ENCODE assay signal across 8 cellular contexts in genomic region chr2:36780231-36780808, GRCh38.
DNase-seq lines count a peak whose midpoint lies in the region; ATAC-seq, FAIRE-seq and TF ChIP-seq lines count a peak whose summit lies in the region.

No MANE protein-coding gene starts in this region.

- intact Hi-C loops in Right ventricle myocardium superior (cut with DNase I) (no loop called here), Right ventricle myocardium inferior (cut with DNase I) (loop anchor here (5.0 to 10.0 kb wide), 2 partner anchors 83 to 244 kb away; partner anchors contain the start of gene VIT), GM12878 (cut with micrococcal nuclease; ENCODE audit: unreplicated experiment) (loop anchor here (2.0 to 10.0 kb wide), 2 partner anchors 138 to 426 kb away; partner anchors contain the start of gene CRIM1)

- ATAC-seq in Right ventricle myocardium superior (ENCODE audit: poor library complexity), result peak; percentile 53
- no peak for ATAC-seq in Right ventricle myocardium inferior
- ATAC-seq in HG02798 (IDR thresholded peaks at IDR 0.05; ENCODE audit: poor library complexity, unreplicated experiment), result peak; percentile 56
- peak; percentile 70 for ATAC-seq in GM12878
- ATAC-seq in thoracic aorta (ENCODE audit: insufficient number of reproducible peaks, low FRiP score, low read depth), result no peak

- H3K27me3 ChIP-seq in GM12878 (replicated peaks in 1 of 2; ENCODE audit: control insufficient read depth in 2 of 2, insufficient read depth in 2 of 2, low read length in 1 of 2), result peaks cover 0 to 3% of the 10 kb centered on the region in 2 experiments; a peak in 2 of 4 replicates
- H3K27me3 ChIP-seq in thoracic aorta (replicated peaks; ENCODE audit: insufficient read depth), result no peaks in the 10 kb centered on the region

- peak; percentile 75 for FAIRE-seq in GM12878 (lab: Jason Lieb, UNC)

- POLR2A ChIA-PET in GM12878 (lab: Charles Lee), result no interaction called here

- DNase-seq in Right ventricle myocardium superior, result no peak
- no peak for DNase-seq in Right ventricle myocardium inferior (ENCODE audit: missing footprints)
- DNase-seq in NCI-H446 treated with DMSO at 0.1 percent for 48 hours (lab: John Stamatoyannopoulos, UW), result peak; percentile 28
- peak; percentile 16 for DNase-seq in GM12878 (ENCODE audit: low read depth, low spot score)
- peak; percentile 58 to 67 (median 59) for DNase-seq in immature natural killer cell
- no peak for DNase-seq in thoracic aorta (ENCODE audit: low spot score)
- no peak for DNase-seq in stimulated activated CD4-positive, alpha-beta T cell treated with anti-CD3 and anti-CD28 coated beads, Interleukin-12 subunit alpha, Interleukin-12 subunit beta, amount 100 ng/mL, for 4 hours

- H3K4me1 ChIP-seq in GM12878 (ENCODE audit: control insufficient read depth, insufficient read depth, low read length) (no peaks in the 10 kb centered on the region), thoracic aorta (ENCODE audit: control insufficient read depth in 1 of 2, low read depth in 2 of 2) (no peaks in the 10 kb centered on the region)

- RAD21 ChIA-PET in GM12878 (lab: Charles Lee; ENCODE audit: unreplicated experiment), result no interaction called here

- no peak overlapping the region for H3K27ac Mint-ChIP-seq in immature natural killer cell

- TF ChIP-seq POLR2A in GM12878 (IDR thresholded peaks at IDR 0.05; ENCODE audit: low read depth, low read length), result no peak

- H3K36me3 ChIP-seq in GM12878 (ENCODE audit: control insufficient read depth in 2 of 2, insufficient read depth in 2 of 2, low read length in 1 of 2), result no peaks in the 10 kb centered on the region
- no peaks in the 10 kb centered on the region for H3K36me3 ChIP-seq in thoracic aorta

- H3K4me3 ChIP-seq in GM12878 (no peak overlapping the region), thoracic aorta (peak overlapping the region; percentile 61)

- no peaks in the 10 kb centered on the region for H3K79me2 ChIP-seq in GM12878 (ENCODE audit: control insufficient read depth, insufficient read depth, low read length)

- no peak overlapping the region for H3K9ac ChIP-seq in GM12878 (ENCODE audit: control insufficient read depth, insufficient read depth, low read length)

- H3K4me2 ChIP-seq in GM12878 (ENCODE audit: control insufficient read depth, insufficient read depth), result no peak overlapping the region

- H3K4me1 Mint-ChIP-seq in immature natural killer cell, result peaks cover 11 to 13% of the 10 kb centered on the region in 2 donors

- peaks cover 0 to 3% (median 0%) of the 10 kb centered on the region in 3 donors for H3K27me3 Mint-ChIP-seq in immature natural killer cell (ENCODE audit: low read depth in 3 of 3)

- TF ChIP-seq RAD21 in GM12878 (IDR thresholded peaks at IDR 0.05; ENCODE audit: insufficient read depth, low read depth, low read length), result peak; percentile 79

- no peaks in the 10 kb centered on the region for H4K20me1 ChIP-seq in GM12878 (ENCODE audit: control insufficient read depth, insufficient read depth)

- H3K9me3 Mint-ChIP-seq in immature natural killer cell, result no peaks in the 10 kb centered on the region

- H3K36me3 Mint-ChIP-seq in immature natural killer cell, result no peaks in the 10 kb centered on the region

- CTCF ChIA-PET in GM12878 (lab: Yijun Ruan, JAX), result interaction anchor here (0.6 to 3.6 kb wide), 19 partner anchors 8 to 615 kb away, joined by 3 to 17 read pairs (median 5); no protein-coding TSS in a partner anchor

- 0 out of 2 replicates have a peak overlapping the region, but pooled peaks have one; percentile 17 for H2AFZ ChIP-seq in GM12878 (ENCODE audit: control insufficient read depth, low read depth, low read length)

- SMC1A ChIA-PET in GM12878 (lab: Charles Lee; ENCODE audit: uncharacterized antibody, unreplicated experiment), result interaction anchor here (0.7 to 1.2 kb wide), 4 partner anchors 13 to 265 kb away, joined by 3 read pairs; no protein-coding TSS in a partner anchor

- TF ChIP-seq CTCF in GM12878 (IDR thresholded peaks at IDR 0.05 in 2 of 3, conservative IDR thresholded peaks at IDR 0.05 in 1 of 3; ENCODE audit: control insufficient read depth in 2 of 3, extremely low read depth in 1 of 3, insufficient read depth in 1 of 3, low read depth in 3 of 3, low read length in 3 of 3) (peak; percentile 65 to 86 (median 78)), thoracic aorta (IDR thresholded peaks at IDR 0.05) (peak; percentile 83)

- no peak for TF ChIP-seq EP300 in GM12878 (IDR thresholded peaks at IDR 0.05; ENCODE audit: borderline replicate concordance in 1 of 2, control insufficient read depth in 1 of 2, low read depth in 2 of 2, low read length in 2 of 2)

- no TSS peak for BruUV-seq in GM12878 (replicated peaks; lab: Mats Ljungman, UMichigan)

- H3K27ac ChIP-seq in GM12878 (ENCODE audit: control insufficient read depth, insufficient read depth) (no peak overlapping the region), thoracic aorta (no peak overlapping the region)

- H3K4me3 Mint-ChIP-seq in immature natural killer cell, result no peak overlapping the region

- whole genome bisulfite sequencing in GM12878 (ENCODE audit: insufficient coverage, insufficient replicate concordance, low lambda C conversion rate, missing lambda C conversion rate), result 4% methylated on average over 4 of the region's 4 CpGs

- in situ Hi-C loops in GM12878 (cut with MboI), result no loop called here

- H3K9me3 ChIP-seq in GM12878 (replicated peaks; ENCODE audit: control insufficient read depth, insufficient read depth, low read length) (no peaks in the 10 kb centered on the region), thoracic aorta (no peaks in the 10 kb centered on the region)

TF ChIP-seq in GM12878, 131 proteins besides CTCF, POLR2A, EP300 and RAD21:
- no peak for TF ChIP-seq PKNOX1 (IDR thresholded peaks at IDR 0.05)
- TF ChIP-seq SMC3 (IDR thresholded peaks at IDR 0.05; ENCODE audit: borderline replicate concordance, low read length), result peak; percentile 57

Comparison
In these comparisons a context has a peak if more than half of its experiments do, and no peak if none do; other contexts are left out.
1. ATAC-seq: peak in Right ventricle myocardium superior (single experiment), HG02798 (single experiment) and GM12878 (single experiment); none in Right ventricle myocardium inferior (single experiment) and thoracic aorta (single experiment).
2. DNase-seq: peak in NCI-H446 treated with DMSO at 0.1 percent for 48 hours (single experiment), GM12878 (single experiment) and immature natural killer cell (3 of 3); none in Right ventricle myocardium superior (single experiment), Right ventricle myocardium inferior (single experiment), thoracic aorta (single experiment) and stimulated activated CD4-positive, alpha-beta T cell treated with anti-CD3 and anti-CD28 coated beads, Interleukin-12 subunit alpha, Interleukin-12 subunit beta, amount 100 ng/mL, for 4 hours (single experiment).